Comparison of ENCODE assay signal across 8 cellular contexts in genomic region chr1:230753586-230754251, GRCh38. TPM values are rescaled to one million over a fixed set of nuclear protein-coding genes. Genes with fewer than 3 reads are reported as not detected.
DNase-seq lines count a peak whose midpoint lies in the region; ATAC-seq and TF ChIP-seq lines count a peak whose summit lies in the region.

No MANE protein-coding gene starts in this region.

- H3K4ac ChIP-seq in IMR-90 (ENCODE audit: low read depth, low read length), result peak overlapping the region; percentile 43; the same call in 1 of the 2 replicates
- H3K4ac ChIP-seq in neuronal stem cell (ENCODE audit: low read length), result no peak overlapping the region

- WGBS in IMR-90 (ENCODE audit: extremely low coverage in 2 of 2, insufficient read length in 1 of 2), 2 experiments, result 19% methylated on average over 3 of the region's 24 CpGs; no CpG with 5 or more reads in 1 of the 2 experiments
- WGBS in neuronal stem cell (ENCODE audit: extremely low coverage in 2 of 2, insufficient read length in 2 of 2, insufficient replicate concordance in 1 of 2), 2 donors, result no CpG with 5 or more reads among the region's 24 CpGs

- H3K14ac ChIP-seq in IMR-90 (replicated peaks; ENCODE audit: low read depth, low read length), result no peak overlapping the region
- no peak overlapping the region for H3K14ac ChIP-seq in neuronal stem cell (ENCODE audit: low read length)

- H3K27me3 Mint-ChIP-seq in CD8-positive, alpha-beta memory T cell, result peaks cover 12 to 40% of the 10 kb centered on the region in 2 donors

- no peak for TF ChIP-seq RAD21 in IMR-90 (IDR thresholded peaks at IDR 0.05; ENCODE audit: low read length)

- H3K18ac ChIP-seq in IMR-90 (ENCODE audit: low read depth, low read length) (peak overlapping the region; percentile 27; the same call in 1 of the 2 replicates), neuronal stem cell (ENCODE audit: low read length) (peak overlapping the region; percentile 91)

- H3K36me3 Mint-ChIP-seq in CD8-positive, alpha-beta memory T cell, result no peaks in the 10 kb centered on the region

- CTCF ChIA-PET in CD8-positive, alpha-beta memory T cell (lab: Charles Lee), result interaction anchor here (0.6 kb wide), 1 partner anchor 83 kb away, joined by 3 read pairs; no protein-coding TSS in a partner anchor
- CTCF ChIA-PET in IMR-90 (lab: Yijun Ruan, JAX), result no interaction called here

- no peaks in the 10 kb centered on the region for H3K36me3 ChIP-seq in CD8-positive, alpha-beta memory T cell (ENCODE audit: insufficient read depth, low read length)
- H3K36me3 ChIP-seq in IMR-90 (ENCODE audit: control insufficient read depth, insufficient read depth, low read length) (no peaks in the 10 kb centered on the region), SJCRH30 (no peaks in the 10 kb centered on the region), neuronal stem cell (replicated peaks in 1 of 2; ENCODE audit: control insufficient read depth in 2 of 2, insufficient read depth in 2 of 2, low read length in 2 of 2) (no peaks in the 10 kb centered on the region)

- H3K4me1 Mint-ChIP-seq in CD8-positive, alpha-beta memory T cell, result peaks cover 0 to 7% (median 5%) of the 10 kb centered on the region in 3 donors

- peak in 1 of 5 donors; percentile 12 for DNase-seq in CD8-positive, alpha-beta memory T cell
- no peak for DNase-seq in IMR-90
- peak; percentile 85 to 88 for DNase-seq in SJCRH30
- no peak for DNase-seq in foreskin keratinocyte
- peak; percentile 37 for DNase-seq in neuronal stem cell (ENCODE audit: low spot score)
- DNase-seq in RKO (ENCODE audit: low spot score), result no peak

- no peak overlapping the region for H2BK20ac ChIP-seq in IMR-90 (ENCODE audit: low read depth, low read length)

- no peaks in the 10 kb centered on the region for H3K9me3 ChIP-seq in CD8-positive, alpha-beta memory T cell (ENCODE audit: low read length)
- H3K9me3 ChIP-seq in IMR-90 (ENCODE audit: control insufficient read depth, insufficient read depth, low read length) (no peaks in the 10 kb centered on the region), SJCRH30 (replicated peaks) (no peaks in the 10 kb centered on the region), neuronal stem cell (replicated peaks in 1 of 2; ENCODE audit: control insufficient read depth in 2 of 2, insufficient read depth in 1 of 2, low read depth in 1 of 2, low read length in 2 of 2) (no peaks in the 10 kb centered on the region)

- BruUV-seq in IMR-90 (replicated peaks; lab: Mats Ljungman, UMichigan), result no TSS peak

- H3K27me3 ChIP-seq in CD8-positive, alpha-beta memory T cell (ENCODE audit: insufficient read depth, low read length, poor library complexity, severe bottlenecking), result no peaks in the 10 kb centered on the region
- H3K27me3 ChIP-seq in IMR-90 (ENCODE audit: control insufficient read depth, insufficient read depth, low read length) (peaks cover 7% of the 10 kb centered on the region), SJCRH30 (no peaks in the 10 kb centered on the region), foreskin keratinocyte (no peaks in the 10 kb centered on the region), neuronal stem cell (ENCODE audit: control insufficient read depth in 3 of 3, insufficient read depth in 3 of 3, low read depth in 1 of 3, low read length in 3 of 3) (peaks cover 0 to 3% (median 0%) of the 10 kb centered on the region in 3 experiments)

- in situ Hi-C loops in IMR-90 (cut with MboI; ENCODE audit: low sequenced_read_pairs), result no loop called here

- no peak overlapping the region for H3K56ac ChIP-seq in IMR-90 (ENCODE audit: extremely low read depth, insufficient read depth, low read length)

- ATAC-seq in IMR-90 (ENCODE audit: low read depth) (peak; percentile 51), foreskin keratinocyte (peak; percentile 65), GM18867 (IDR thresholded peaks at IDR 0.05; ENCODE audit: unreplicated experiment) (no peak), GM19397 (IDR thresholded peaks at IDR 0.05; ENCODE audit: unreplicated experiment) (no peak)

- H3K9ac ChIP-seq in IMR-90 (ENCODE audit: low read depth, low read length) (peak overlapping the region; percentile 41; the same call in 1 of the 2 replicates), neuronal stem cell (ENCODE audit: low read depth, low read length, poor library complexity) (no peak overlapping the region)

- TF ChIP-seq POLR2A in IMR-90 (IDR thresholded peaks at IDR 0.05; ENCODE audit: low read depth, low read length), result no peak

- H3K23ac ChIP-seq in IMR-90 (ENCODE audit: low read depth, low read length) (no peak overlapping the region), neuronal stem cell (ENCODE audit: low read depth, low read length, poor library complexity) (no peak overlapping the region)

- no peak overlapping the region for H2AK9ac ChIP-seq in IMR-90 (replicated peaks; ENCODE audit: low read depth, low read length, poor library complexity)

- peak overlapping the region in 4 of 7 donors; percentile 32 to 71 (median 60) for H3K4me3 Mint-ChIP-seq in CD8-positive, alpha-beta memory T cell

- H3K79me1 ChIP-seq in IMR-90 (ENCODE audit: low read depth in 1 of 2, low read length in 2 of 2), result no peaks in the 10 kb centered on the region
- H3K79me1 ChIP-seq in neuronal stem cell (ENCODE audit: low read depth, low read length), result no peaks in the 10 kb centered on the region

- H3K4me1 ChIP-seq in CD8-positive, alpha-beta memory T cell (ENCODE audit: insufficient read depth, low read length), result no peaks in the 10 kb centered on the region
- H3K4me1 ChIP-seq in IMR-90 (ENCODE audit: control insufficient read depth, insufficient read depth, low read length) (peaks cover 5% of the 10 kb centered on the region; the same call in 1 of the 2 replicates), SJCRH30 (peaks cover 20% of the 10 kb centered on the region), foreskin keratinocyte (no peaks in the 10 kb centered on the region), neuronal stem cell (ENCODE audit: control insufficient read depth in 2 of 2, insufficient read depth in 1 of 2, low read depth in 1 of 2, low read length in 2 of 2) (peaks cover 10 to 30% of the 10 kb centered on the region in 2 donors)

- intact Hi-C loops in IMR-90 (cut with micrococcal nuclease), result loop anchor here (5.0 kb wide), 1 partner anchor 41 kb away; the partner anchor contains the start of gene AGT

- H2AK5ac ChIP-seq in IMR-90 (ENCODE audit: low read depth, low read length) (no peak overlapping the region), neuronal stem cell (ENCODE audit: low read depth, low read length) (no peak overlapping the region)

- dilution Hi-C loops in IMR-90 (cut with HindIII; ENCODE audit: low sequenced_read_pairs, unreplicated experiment), result no loop called here

- H2BK15ac ChIP-seq in IMR-90 (ENCODE audit: low read depth, low read length), result no peak overlapping the region
- no peak overlapping the region for H2BK15ac ChIP-seq in neuronal stem cell (ENCODE audit: low read length)

- H3K9me3 Mint-ChIP-seq in CD8-positive, alpha-beta memory T cell, result no peaks in the 10 kb centered on the region

- POLR2A ChIA-PET in CD8-positive, alpha-beta memory T cell (lab: Charles Lee), result no interaction called here
- POLR2A ChIA-PET in IMR-90 (lab: Charles Lee; ENCODE audit: unreplicated experiment), result no interaction called here

- H3K27ac ChIP-seq in CD8-positive, alpha-beta memory T cell (ENCODE audit: low read depth, low read length), result no peak overlapping the region
- H3K27ac ChIP-seq in IMR-90 (ENCODE audit: insufficient read depth, low read length), result peak overlapping the region; percentile 35; the same call in 1 of the 2 replicates
- H3K27ac ChIP-seq in SJCRH30, result peak overlapping the region; percentile 73
- no peak overlapping the region for H3K27ac ChIP-seq in foreskin keratinocyte
- peak overlapping the region; percentile 71 for H3K27ac ChIP-seq in neuronal stem cell (replicated peaks; ENCODE audit: low read length)

- H3K9me1 ChIP-seq in IMR-90 (ENCODE audit: insufficient read depth, low read length), result peaks cover 3% of the 10 kb centered on the region; the same call in 1 of the 2 replicates

- H3K27ac Mint-ChIP-seq in CD8-positive, alpha-beta memory T cell, result no peak overlapping the region

- H2AFZ ChIP-seq in IMR-90 (replicated peaks; ENCODE audit: low read length, poor library complexity) (peak overlapping the region; percentile 83), neuronal stem cell (ENCODE audit: low read length) (peak overlapping the region; percentile 95)

- H2BK120ac ChIP-seq in IMR-90 (ENCODE audit: low read depth, low read length), result peak overlapping the region; percentile 40; the same call in 1 of the 2 replicates
- H2BK120ac ChIP-seq in neuronal stem cell (ENCODE audit: low read depth, low read length), result no peak overlapping the region

- no peak overlapping the region for H2BK5ac ChIP-seq in IMR-90 (ENCODE audit: low read depth, low read length, poor library complexity, severe bottlenecking)
- H2BK5ac ChIP-seq in neuronal stem cell (ENCODE audit: low read length), result peak overlapping the region; percentile 70

- H3K4me3 ChIP-seq in CD8-positive, alpha-beta memory T cell (ENCODE audit: low read length), result no peak overlapping the region
- H3K4me3 ChIP-seq in IMR-90 (ENCODE audit: insufficient read depth, low read depth, low read length) (no peak overlapping the region), SJCRH30 (peak overlapping the region; percentile 43), neuronal stem cell (ENCODE audit: low read length in 2 of 2) (peak overlapping the region in 1 of 2 donors; percentile 33)

- no peaks in the 10 kb centered on the region for H4K20me1 ChIP-seq in IMR-90 (ENCODE audit: insufficient read depth, low read length)

- H4K8ac ChIP-seq in IMR-90 (ENCODE audit: low read depth in 2 of 2, low read length in 2 of 2), result peak overlapping the region in 1 of 2 experiments; percentile 57; a peak in 1 of 4 replicates
- no peak overlapping the region for H4K8ac ChIP-seq in neuronal stem cell (ENCODE audit: low read depth, low read length)

- TF ChIP-seq CTCF in IMR-90 (conservative IDR thresholded peaks at IDR 0.05; ENCODE audit: low read depth, low read length), result no peak
- no peak for TF ChIP-seq CTCF in foreskin keratinocyte (conservative IDR thresholded peaks at IDR 0.05)

- H3K4me2 ChIP-seq in IMR-90 (ENCODE audit: low read depth, low read length), result no peak overlapping the region; the same call in 1 of the 2 replicates
- peak overlapping the region; percentile 37 for H3K4me2 ChIP-seq in neuronal stem cell (ENCODE audit: insufficient read depth, low read length, poor library complexity, severe bottlenecking)

- no peak overlapping the region for H2BK12ac ChIP-seq in neuronal stem cell (ENCODE audit: low read length)

- peak overlapping the region; percentile 31; the same call in 1 of the 2 replicates for H4K5ac ChIP-seq in IMR-90 (ENCODE audit: low read depth, low read length)

- H4K91ac ChIP-seq in IMR-90 (ENCODE audit: insufficient read depth, low read depth, low read length), result no peak overlapping the region
- H4K91ac ChIP-seq in neuronal stem cell (ENCODE audit: low read depth, low read length, poor library complexity), result no peak overlapping the region

RNA-seq across cellular contexts. Expression of gene CAPN9, which starts 6.5 kb away (rescaled TPM):
- total RNA-seq in CD8-positive, alpha-beta memory T cell, result not detected
- polyA plus RNA-seq in CD8-positive, alpha-beta memory T cell, result not detected
- total RNA-seq in IMR-90 (2012; rRNA removed) (not detected in 2 replicates), foreskin keratinocyte (not detected in 2 replicates)
- polyA plus RNA-seq in IMR-90 (2012; rRNA removed) (not detected in 2 replicates), foreskin keratinocyte (not detected in 2 replicates)
- not detected in 2 replicates for polyA plus RNA-seq in IMR-90 (2012; cell fraction: cytosol; rRNA removed)
- not detected in 2 replicates for polyA plus RNA-seq in IMR-90 (2012; cell fraction: nucleus; rRNA removed; ENCODE audit: low replicate concordance)
- not detected in 2 replicates for total RNA-seq in SJCRH30 (2014; rRNA removed; shearing (Covaris generic))
- 0.15 TPM for polyA plus RNA-seq in neuronal stem cell (2013, experiment 1 of 2)
- polyA plus RNA-seq in neuronal stem cell (2013, experiment 2 of 2), result 0.26 TPM

RNA-seq across cellular contexts. Expression of gene AGT, which starts 39.8 kb away (rescaled TPM):
- not detected for total RNA-seq in CD8-positive, alpha-beta memory T cell
- not detected for polyA plus RNA-seq in CD8-positive, alpha-beta memory T cell
- total RNA-seq in IMR-90 (2012; rRNA removed) (under 0.01 and 0.18 TPM in 2 replicates), foreskin keratinocyte (not detected in 2 replicates)
- polyA plus RNA-seq in IMR-90 (2012; rRNA removed) (0.34 and 0.39 TPM in 2 replicates), foreskin keratinocyte (not detected in 2 replicates)
- polyA plus RNA-seq in IMR-90 (2012; cell fraction: cytosol; rRNA removed), result 0.59 and 0.64 TPM in 2 replicates
- polyA plus RNA-seq in IMR-90 (2012; cell fraction: nucleus; rRNA removed; ENCODE audit: low replicate concordance), result 0.41 and 0.46 TPM in 2 replicates
- total RNA-seq in SJCRH30 (2014; rRNA removed; shearing (Covaris generic)), result 1.6 and 1.8 TPM in 2 replicates
- polyA plus RNA-seq in neuronal stem cell (2013, experiment 1 of 2), result 0.20 TPM
- 0.22 TPM for polyA plus RNA-seq in neuronal stem cell (2013, experiment 2 of 2)

Comparison
In these comparisons a context has a peak if more than half of its experiments do, and no peak if none do; other contexts are left out.
1. DNase-seq: peak in SJCRH30 (2 of 2) and neuronal stem cell (single experiment); none in IMR-90 (single experiment), foreskin keratinocyte (0 of 2) and RKO (single experiment).
2. H3K27ac ChIP-seq: peak in IMR-90 (single experiment), SJCRH30 (single experiment) and neuronal stem cell (single experiment); none in CD8-positive, alpha-beta memory T cell (single experiment) and foreskin keratinocyte (single experiment).
3. ATAC-seq: peak in IMR-90 (single experiment) and foreskin keratinocyte (single experiment); none in GM18867 (single experiment) and GM19397 (single experiment).